33 cellular contexts compared by ENCODE assay signal in the genomic region with DNA sequence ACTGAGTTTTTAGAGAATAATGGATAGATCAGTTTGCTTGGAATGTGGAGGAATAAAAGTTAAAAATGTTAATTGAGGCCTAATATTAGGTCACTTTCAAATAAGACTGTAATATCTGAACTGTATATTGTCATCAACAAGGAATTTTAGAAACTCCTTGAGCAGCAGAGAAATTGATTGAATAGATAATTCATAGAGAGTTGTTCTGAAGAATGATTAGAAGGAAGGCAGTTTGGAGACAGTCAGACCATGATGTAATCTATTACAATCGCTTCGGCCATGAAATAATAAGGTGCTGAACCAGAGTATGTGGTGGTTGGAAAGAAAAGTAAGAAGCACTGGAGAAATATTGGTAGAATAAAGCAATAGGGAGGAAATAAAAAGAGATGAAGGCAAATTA.
"Had no signal": no experiment of that assay in that cellular context is flagged by ENCODE, and none has a peak within 500 bp of the region (broad histone marks: within the 10 kb centered on the region; RNA-seq: fewer than 3 reads in every experiment).

No MANE protein-coding gene starts in this region.

- H3K27me3 Mint-ChIP-seq: activated CD4-positive, alpha-beta T cell treated with anti-CD3 and anti-CD28 coated beads, Interleukin-2, amount 10 ng/mL, durations not matched to agents 24 days and 14 days; activated CD8-positive, alpha-beta T cell treated with anti-CD3 and anti-CD28 coated beads for 36 hours; activated naive CD8-positive, alpha-beta T cell treated with anti-CD3 and anti-CD28 coated beads for 36 hours had no signal

- DNase-seq: activated CD4-positive, alpha-beta T cell treated with anti-CD3 and anti-CD28 coated beads, Interleukin-2, amount 10 ng/mL, durations not matched to agents 24 days and 14 days; activated CD4-positive, alpha-beta T cell treated with anti-CD3 and anti-CD28 coated beads, Interleukin-2, amount 50 U/mL, for 4 hours; activated CD8-positive, alpha-beta T cell treated with anti-CD3 and anti-CD28 coated beads for 36 hours; activated effector memory CD4-positive, alpha-beta T cell treated with anti-CD3 and anti-CD28 coated beads, Interleukin-2, amount 50 U/mL, for 16 hours; activated naive CD4-positive, alpha-beta T cell; activated naive CD4-positive, alpha-beta T cell treated with anti-CD3 and anti-CD28 coated beads, Interleukin-2, amount 50 U/mL, for 16 hours; activated naive CD8-positive, alpha-beta T cell treated with anti-CD3 and anti-CD28 coated beads for 36 hours; activated T-cell treated with anti-CD3 and anti-CD28 coated beads, Interleukin-2, amount 50 U/mL, for 1 hour; amniotic stem cell; aorta; brain microvascular endothelial cell; Karpas-422; KBM-7; MG63; NCI-H1048; NCI-H1105 treated with DMSO at 0.1 percent for 48 hours; NCI-H146; NCI-H187; NCI-H2029 treated with DMSO at 0.1 percent for 48 hours; NCI-H2107; NCI-H2171; NCI-H510A; NCI-H526; NCI-H748 treated with DMSO at 0.1 percent for 48 hours; NK-92 treated with Interleukin-12 subunit alpha and Interleukin-12 subunit beta, amount 100 ng/mL, for 24 hours; PC-3; Peyer's patch; RPMI8226; SHP77 treated with DMSO at 0.1 percent for 48 hours; T1000 had no signal

- H3K27me3 ChIP-seq: brain microvascular endothelial cell, cardiac muscle cell, MG63, Peyer's patch, SJSA1 had no signal

- H3K4me1 ChIP-seq: Peyer's patch, SJSA1 had no signal

- ATAC-seq: activated CD8-positive, alpha-beta T cell treated with anti-CD3 and anti-CD28 coated beads for 36 hours; PC-3 had no signal

- H3K9me3 Mint-ChIP-seq: activated CD4-positive, alpha-beta T cell treated with anti-CD3 and anti-CD28 coated beads, Interleukin-2, amount 10 ng/mL, durations not matched to agents 24 days and 14 days; activated CD8-positive, alpha-beta T cell treated with anti-CD3 and anti-CD28 coated beads for 36 hours; activated naive CD8-positive, alpha-beta T cell treated with anti-CD3 and anti-CD28 coated beads for 36 hours; activated T-helper 1 cell treated with anti-CD3 and anti-CD28 coated beads, Interleukin-12 subunit alpha, Interleukin-12 subunit beta, Interleukin-2, Interleukin-4 antibody, amounts not matched to agents 30 ng/mL and 10 ng/mL and 1 ng/mL, durations not matched to agents 14 hours and 24 hours and 36 hours had no signal

- H3K27ac Mint-ChIP-seq: activated CD4-positive, alpha-beta T cell treated with anti-CD3 and anti-CD28 coated beads, Interleukin-2, amount 10 ng/mL, durations not matched to agents 24 days and 14 days; activated CD8-positive, alpha-beta T cell treated with anti-CD3 and anti-CD28 coated beads for 36 hours; activated naive CD8-positive, alpha-beta T cell treated with anti-CD3 and anti-CD28 coated beads for 36 hours; activated T-helper 1 cell treated with anti-CD3 and anti-CD28 coated beads, Interleukin-12 subunit alpha, Interleukin-12 subunit beta, Interleukin-2, Interleukin-4 antibody, amounts not matched to agents 30 ng/mL and 10 ng/mL and 1 ng/mL, durations not matched to agents 14 hours and 24 hours and 36 hours had no signal

- H3K4me3 ChIP-seq: cardiac muscle cell, MG63, Peyer's patch, SJSA1 had no signal

- H3K4me1 Mint-ChIP-seq: activated naive CD8-positive, alpha-beta T cell treated with anti-CD3 and anti-CD28 coated beads for 36 hours had no signal

- H3K9me3 ChIP-seq: MG63, Peyer's patch, SJSA1 had no signal

- H3K4me3 Mint-ChIP-seq: activated CD4-positive, alpha-beta T cell treated with anti-CD3 and anti-CD28 coated beads, Interleukin-2, amount 10 ng/mL, durations not matched to agents 24 days and 14 days; activated CD8-positive, alpha-beta T cell treated with anti-CD3 and anti-CD28 coated beads for 36 hours; activated naive CD8-positive, alpha-beta T cell treated with anti-CD3 and anti-CD28 coated beads for 36 hours; activated T-helper 1 cell treated with anti-CD3 and anti-CD28 coated beads, Interleukin-12 subunit alpha, Interleukin-12 subunit beta, Interleukin-2, Interleukin-4 antibody, amounts not matched to agents 30 ng/mL and 10 ng/mL and 1 ng/mL, durations not matched to agents 14 hours and 24 hours and 36 hours had no signal

- H3K27ac ChIP-seq: brain microvascular endothelial cell, cardiac muscle cell, Peyer's patch, SJSA1 had no signal
